Comparison of ENCODE assay signal across 32 cellular contexts in genomic region chr16:11487289-11487688, GRCh38.
"Had no signal": no experiment of that assay in that cellular context is flagged by ENCODE, and none has a peak within 500 bp of the region (broad histone marks: within the 10 kb centered on the region; RNA-seq: fewer than 3 reads in every experiment).

No MANE protein-coding gene starts in this region.

- H3K27ac ChIP-seq: adrenal gland, colonic mucosa, esophagus muscularis mucosa, foreskin keratinocyte, gastrocnemius medialis, heart left ventricle, WERI-Rb-1 had no signal

- H3K27me3 ChIP-seq: adrenal gland, colonic mucosa, esophagus muscularis mucosa, foreskin keratinocyte, gastrocnemius medialis, heart left ventricle had no signal

- H3K4me1 Mint-ChIP-seq: activated B cell treated with CpG ODN at 0.5 μM for 24 hours; activated naive CD8-positive, alpha-beta T cell treated with anti-CD3 and anti-CD28 coated beads for 36 hours; activated naive CD8-positive, alpha-beta T cell treated with anti-CD3 and anti-CD28 coated beads, Interleukin-2, amount 50 U/mL, for 24 hours; activated T-helper 17 cell treated with anti-CD3 and anti-CD28 coated beads, Interleukin-2, amount 50 U/mL, for 72 hours; T-helper 17 cell had no signal

- H3K4me1 ChIP-seq: adrenal gland, colonic mucosa, esophagus muscularis mucosa, gastrocnemius medialis, heart left ventricle had no signal

- H3K27ac Mint-ChIP-seq: activated B cell treated with CpG ODN at 0.5 μM for 24 hours; activated CD8-positive, alpha-beta T cell treated with anti-CD3 and anti-CD28 coated beads for 36 hours; activated naive CD8-positive, alpha-beta T cell treated with anti-CD3 and anti-CD28 coated beads for 36 hours; activated naive CD8-positive, alpha-beta T cell treated with anti-CD3 and anti-CD28 coated beads, Interleukin-2, amount 50 U/mL, for 24 hours; activated T-helper 17 cell treated with anti-CD3 and anti-CD28 coated beads, Interleukin-2, amount 50 U/mL, for 72 hours; effector memory CD8-positive, alpha-beta T cell; T-helper 17 cell; T-helper 2 cell treated with Interferon-gamma antibody and Interleukin-4, amounts not matched to agents 5 μg/mL and 100 μg/mL, for 36 hours had no signal

- H3K9me3 ChIP-seq: colonic mucosa, gastrocnemius medialis had no signal

- ATAC-seq: activated CD4-positive, CD25-positive, alpha-beta regulatory T cell treated with anti-CD3 and anti-CD28 coated beads, Interleukin-2, amount 50 U/mL, for 24 hours; activated CD8-positive, alpha-beta T cell treated with anti-CD3 and anti-CD28 coated beads for 36 hours; activated naive CD8-positive, alpha-beta T cell treated with anti-CD3 and anti-CD28 coated beads, Interleukin-2, amount 50 U/mL, for 24 hours; activated T-cell treated with anti-CD3 and anti-CD28 coated beads, Interleukin-2, amount 50 U/mL, for 4 hours; activated T-helper 17 cell treated with anti-CD3 and anti-CD28 coated beads, Interleukin-2, amount 50 U/mL, for 72 hours; effector memory CD8-positive, alpha-beta T cell; foreskin keratinocyte; gastrocnemius medialis; heart left ventricle; T-helper 17 cell had no signal

- H3K4me3 ChIP-seq: adrenal gland, colonic mucosa, esophagus muscularis mucosa, gastrocnemius medialis, heart left ventricle had no signal

- DNase-seq: activated B cell treated with CpG ODN at 0.5 μM for 24 hours; activated CD4-positive, alpha-beta T cell treated with anti-CD3 and anti-CD28 coated beads for 48 hours; activated CD4-positive, alpha-beta T cell treated with anti-CD3 and anti-CD28 coated beads, Interleukin-2, amount 50 U/mL, for 1 hour; activated CD4-positive, alpha-beta T cell treated with anti-CD3 and anti-CD28 coated beads, Interleukin-2, amount 50 U/mL, for 48 hours; activated CD8-positive, alpha-beta memory T cell treated with anti-CD3 and anti-CD28 coated beads for 24 hours; activated CD8-positive, alpha-beta T cell treated with anti-CD3 and anti-CD28 coated beads for 36 hours; activated effector memory CD4-positive, alpha-beta T cell treated with Interleukin-2 at 50 U/mL for 16 hours; activated gamma-delta T cell treated with Interleukin-2 at 50 U/mL for 16 hours; activated naive CD4-positive, alpha-beta T cell treated with anti-CD3 and anti-CD28 coated beads, Interleukin-2, amount 50 U/mL, for 16 hours; activated naive CD4-positive, alpha-beta T cell treated with Interleukin-2 at 50 U/mL for 16 hours; activated naive CD8-positive, alpha-beta T cell treated with anti-CD3 and anti-CD28 coated beads for 36 hours; activated naive CD8-positive, alpha-beta T cell treated with anti-CD3 and anti-CD28 coated beads, Interleukin-2, amount 50 U/mL, for 24 hours; activated T-cell treated with anti-CD3 and anti-CD28 coated beads, Interleukin-2, amount 50 U/mL, for 4 hours; adrenal gland; amygdala; caudate nucleus; cerebellar nuclear complex; colonic mucosa; effector memory CD8-positive, alpha-beta T cell; erythroblast; foreskin keratinocyte; gastrocnemius medialis; glutamatergic neuron; heart left ventricle; T-helper 1 cell; T-helper 17 cell; T1000; WERI-Rb-1 had no signal

- H3K4me3 Mint-ChIP-seq: activated B cell treated with CpG ODN at 0.5 μM for 24 hours; activated CD8-positive, alpha-beta T cell treated with anti-CD3 and anti-CD28 coated beads for 36 hours; activated naive CD8-positive, alpha-beta T cell treated with anti-CD3 and anti-CD28 coated beads for 36 hours; activated naive CD8-positive, alpha-beta T cell treated with anti-CD3 and anti-CD28 coated beads, Interleukin-2, amount 50 U/mL, for 24 hours; activated T-cell treated with anti-CD3 and anti-CD28 coated beads, Interleukin-2, amount 50 U/mL, for 4 hours; activated T-helper 17 cell treated with anti-CD3 and anti-CD28 coated beads, Interleukin-2, amount 50 U/mL, for 72 hours; effector memory CD8-positive, alpha-beta T cell; T-helper 17 cell; T-helper 2 cell treated with Interferon-gamma antibody and Interleukin-4, amounts not matched to agents 5 μg/mL and 100 μg/mL, for 36 hours had no signal

- H3K36me3 ChIP-seq: adrenal gland, colonic mucosa, esophagus muscularis mucosa, heart left ventricle, WERI-Rb-1 had no signal

- H3K27me3 Mint-ChIP-seq: activated B cell treated with CpG ODN at 0.5 μM for 24 hours; activated CD8-positive, alpha-beta T cell treated with anti-CD3 and anti-CD28 coated beads for 36 hours; activated naive CD8-positive, alpha-beta T cell treated with anti-CD3 and anti-CD28 coated beads for 36 hours; activated naive CD8-positive, alpha-beta T cell treated with anti-CD3 and anti-CD28 coated beads, Interleukin-2, amount 50 U/mL, for 24 hours; activated T-helper 17 cell treated with anti-CD3 and anti-CD28 coated beads, Interleukin-2, amount 50 U/mL, for 72 hours; effector memory CD8-positive, alpha-beta T cell; T-helper 17 cell had no signal
